In the genomic region with DNA sequence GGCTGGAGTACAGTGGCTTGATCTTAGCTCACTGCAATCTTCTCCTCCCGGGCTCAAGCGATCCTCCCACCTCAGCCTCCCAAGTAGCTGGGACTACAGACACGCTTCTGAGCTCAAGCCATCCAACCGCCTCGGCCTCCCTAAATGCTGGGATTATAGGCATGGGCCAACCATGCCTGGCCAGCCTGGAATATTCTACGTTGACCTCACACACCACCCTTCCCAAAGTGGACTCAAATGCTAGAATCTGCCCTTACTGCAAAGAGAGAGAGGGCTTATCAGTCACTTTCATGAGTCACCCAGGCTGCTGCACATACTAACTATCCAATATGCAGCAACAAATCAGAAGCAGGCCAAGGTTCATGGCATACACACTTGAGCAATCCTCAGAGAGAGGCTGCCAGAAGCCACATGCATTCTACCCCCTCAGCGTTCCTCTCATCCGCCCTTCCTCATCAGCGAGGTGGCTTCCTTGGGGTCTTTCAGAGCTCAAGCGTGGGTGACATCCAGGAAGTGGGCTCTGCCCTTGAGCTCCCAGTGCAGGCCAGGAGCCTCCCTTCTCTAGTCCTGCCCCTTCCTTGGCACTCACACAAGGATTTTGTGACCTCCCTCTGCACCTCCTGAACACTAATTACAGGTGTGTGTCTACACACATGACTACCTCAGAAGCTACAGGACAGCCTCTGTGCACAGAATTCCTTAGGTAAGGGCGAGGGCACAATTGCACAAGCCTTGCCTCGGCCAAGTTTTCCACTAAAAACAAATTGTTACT, we compare ENCODE assay signal across 1 cellular context.
TF ChIP-seq lines count a peak whose summit lies in the region.

No MANE protein-coding gene starts in this region.

TF ChIP-seq in K562, 482 proteins besides CTCF, POLR2A, EP300 and RAD21 (continued from another document and continues in another):
- TF ChIP-seq E2F1 (CRISPR knock-in tag; IDR thresholded peaks at IDR 0.05) (no peak), ZC3H11A (IDR thresholded peaks at IDR 0.05; ENCODE audit: low read depth, low read length) (no peak), ZNF778 (CRISPR knock-in tag; IDR thresholded peaks at IDR 0.05) (no peak), SP2 (IDR thresholded peaks at IDR 0.05; ENCODE audit: extremely low read depth, low read depth, low read length, poor library complexity, severe bottlenecking) (no peak), IRF2 (CRISPR knock-in tag; IDR thresholded peaks at IDR 0.05) (no peak), ZFP1 (CRISPR knock-in tag; IDR thresholded peaks at IDR 0.05) (no peak), YBX1 (IDR thresholded peaks at IDR 0.05) (no peak), SMAD1 (IDR thresholded peaks at IDR 0.05; ENCODE audit: low read depth, low read length, partially characterized antibody) (no peak), POLR2G (IDR thresholded peaks at IDR 0.05; ENCODE audit: low read depth, low read length) (no peak), ZNF699 (CRISPR knock-in tag; IDR thresholded peaks at IDR 0.05; ENCODE audit: insufficient replicate concordance) (no peak), ATF3 (IDR thresholded peaks at IDR 0.05) (peak; percentile 93), ATF3 (CRISPR knock-in tag; conservative IDR thresholded peaks at IDR 0.05) (peak; percentile 55; the same call in 1 of the 2 replicates), ZNF431 (CRISPR knock-in tag; IDR thresholded peaks at IDR 0.05) (no peak), NEUROD1 (IDR thresholded peaks at IDR 0.05; ENCODE audit: borderline replicate concordance, low read depth, low read length, partially characterized antibody) (peak; percentile 56), TAF1 (IDR thresholded peaks at IDR 0.05; ENCODE audit: control insufficient read depth, extremely low read depth, insufficient read depth, low read length, severe bottlenecking) (no peak), FOS (IDR thresholded peaks at IDR 0.05; ENCODE audit: extremely low read depth, insufficient read length) (peak; percentile 53), CBFA2T3 (IDR thresholded peaks at IDR 0.05) (peak; percentile 57), MAZ (CRISPR knock-in tag; conservative IDR thresholded peaks at IDR 0.05 in 1 of 2, IDR thresholded peaks at IDR 0.05 in 1 of 2) (no peak), PRMT5 (CRISPR knock-in tag; IDR thresholded peaks at IDR 0.05) (no peak), JUN (IDR thresholded peaks at IDR 0.05; ENCODE audit: borderline replicate concordance, low read depth, low read length) (peak; percentile 93), JUN (CRISPR knock-in tag; IDR thresholded peaks at IDR 0.05; ENCODE audit: borderline replicate concordance) (no peak), MAFG (tag; conservative IDR thresholded peaks at IDR 0.05) (0 out of 2 replicates have a peak, but pooled peaks have one; percentile 34), ZNF592 (IDR thresholded peaks at IDR 0.05) (no peak), ZNF717 (CRISPR knock-in tag; IDR thresholded peaks at IDR 0.05) (no peak), ZNF311 (CRISPR knock-in tag; IDR thresholded peaks at IDR 0.05) (no peak), ZBED1 (IDR thresholded peaks at IDR 0.05) (no peak), TEAD2 (tag; IDR thresholded peaks at IDR 0.05) (no peak), BHLHE40 (IDR thresholded peaks at IDR 0.05; ENCODE audit: low read length) (peak; percentile 40; the same call in 1 of the 2 replicates), RBM34 (IDR thresholded peaks at IDR 0.05; ENCODE audit: borderline replicate concordance, insufficient read depth, low read length) (no peak), KAT7 (CRISPR knock-in tag; IDR thresholded peaks at IDR 0.05; ENCODE audit: borderline replicate concordance) (no peak), HDAC8 (tag; IDR thresholded peaks at IDR 0.05) (no peak), TCF3 (CRISPR knock-in tag; IDR thresholded peaks at IDR 0.05) (0 out of 2 replicates have a peak, but pooled peaks have one; percentile 15), ZFPM2 (CRISPR knock-in tag; IDR thresholded peaks at IDR 0.05) (no peak), HMBOX1 (IDR thresholded peaks at IDR 0.05) (peak; percentile 80)
- TF ChIP-seq, protein P1, sequence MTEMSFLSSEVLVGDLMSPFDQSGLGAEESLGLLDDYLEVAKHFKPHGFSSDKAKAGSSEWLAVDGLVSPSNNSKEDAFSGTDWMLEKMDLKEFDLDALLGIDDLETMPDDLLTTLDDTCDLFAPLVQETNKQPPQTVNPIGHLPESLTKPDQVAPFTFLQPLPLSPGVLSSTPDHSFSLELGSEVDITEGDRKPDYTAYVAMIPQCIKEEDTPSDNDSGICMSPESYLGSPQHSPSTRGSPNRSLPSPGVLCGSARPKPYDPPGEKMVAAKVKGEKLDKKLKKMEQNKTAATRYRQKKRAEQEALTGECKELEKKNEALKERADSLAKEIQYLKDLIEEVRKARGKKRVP (CRISPR knock-in tag; IDR thresholded peaks at IDR 0.05), result no peak
- TF ChIP-seq, protein P2, sequence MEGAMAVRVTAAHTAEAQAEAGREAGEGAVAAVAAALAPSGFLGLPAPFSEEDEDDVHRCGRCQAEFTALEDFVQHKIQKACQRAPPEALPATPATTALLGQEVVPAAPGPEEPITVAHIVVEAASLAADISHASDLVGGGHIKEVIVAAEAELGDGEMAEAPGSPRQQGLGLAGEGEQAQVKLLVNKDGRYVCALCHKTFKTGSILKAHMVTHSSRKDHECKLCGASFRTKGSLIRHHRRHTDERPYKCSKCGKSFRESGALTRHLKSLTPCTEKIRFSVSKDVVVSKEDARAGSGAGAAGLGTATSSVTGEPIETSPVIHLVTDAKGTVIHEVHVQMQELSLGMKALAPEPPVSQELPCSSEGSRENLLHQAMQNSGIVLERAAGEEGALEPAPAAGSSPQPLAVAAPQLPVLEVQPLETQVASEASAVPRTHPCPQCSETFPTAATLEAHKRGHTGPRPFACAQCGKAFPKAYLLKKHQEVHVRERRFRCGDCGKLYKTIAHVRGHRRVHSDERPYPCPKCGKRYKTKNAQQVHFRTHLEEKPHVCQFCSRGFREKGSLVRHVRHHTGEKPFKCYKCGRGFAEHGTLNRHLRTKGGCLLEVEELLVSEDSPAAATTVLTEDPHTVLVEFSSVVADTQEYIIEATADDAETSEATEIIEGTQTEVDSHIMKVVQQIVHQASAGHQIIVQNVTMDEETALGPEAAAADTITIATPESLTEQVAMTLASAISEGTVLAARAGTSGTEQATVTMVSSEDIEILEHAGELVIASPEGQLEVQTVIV (CRISPR knock-in tag; IDR thresholded peaks at IDR 0.05; ENCODE audit: borderline replicate concordance), result no peak
- TF ChIP-seq, protein P3, sequence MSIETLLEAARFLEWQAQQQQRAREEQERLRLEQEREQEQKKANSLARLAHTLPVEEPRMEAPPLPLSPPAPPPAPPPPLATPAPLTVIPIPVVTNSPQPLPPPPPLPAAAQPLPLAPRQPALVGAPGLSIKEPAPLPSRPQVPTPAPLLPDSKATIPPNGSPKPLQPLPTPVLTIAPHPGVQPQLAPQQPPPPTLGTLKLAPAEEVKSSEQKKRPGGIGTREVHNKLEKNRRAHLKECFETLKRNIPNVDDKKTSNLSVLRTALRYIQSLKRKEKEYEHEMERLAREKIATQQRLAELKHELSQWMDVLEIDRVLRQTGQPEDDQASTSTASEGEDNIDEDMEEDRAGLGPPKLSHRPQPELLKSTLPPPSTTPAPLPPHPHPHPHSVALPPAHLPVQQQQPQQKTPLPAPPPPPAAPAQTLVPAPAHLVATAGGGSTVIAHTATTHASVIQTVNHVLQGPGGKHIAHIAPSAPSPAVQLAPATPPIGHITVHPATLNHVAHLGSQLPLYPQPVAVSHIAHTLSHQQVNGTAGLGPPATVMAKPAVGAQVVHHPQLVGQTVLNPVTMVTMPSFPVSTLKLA (conservative IDR thresholded peaks at IDR 0.05), result no peak
- TF ChIP-seq, protein P4, sequence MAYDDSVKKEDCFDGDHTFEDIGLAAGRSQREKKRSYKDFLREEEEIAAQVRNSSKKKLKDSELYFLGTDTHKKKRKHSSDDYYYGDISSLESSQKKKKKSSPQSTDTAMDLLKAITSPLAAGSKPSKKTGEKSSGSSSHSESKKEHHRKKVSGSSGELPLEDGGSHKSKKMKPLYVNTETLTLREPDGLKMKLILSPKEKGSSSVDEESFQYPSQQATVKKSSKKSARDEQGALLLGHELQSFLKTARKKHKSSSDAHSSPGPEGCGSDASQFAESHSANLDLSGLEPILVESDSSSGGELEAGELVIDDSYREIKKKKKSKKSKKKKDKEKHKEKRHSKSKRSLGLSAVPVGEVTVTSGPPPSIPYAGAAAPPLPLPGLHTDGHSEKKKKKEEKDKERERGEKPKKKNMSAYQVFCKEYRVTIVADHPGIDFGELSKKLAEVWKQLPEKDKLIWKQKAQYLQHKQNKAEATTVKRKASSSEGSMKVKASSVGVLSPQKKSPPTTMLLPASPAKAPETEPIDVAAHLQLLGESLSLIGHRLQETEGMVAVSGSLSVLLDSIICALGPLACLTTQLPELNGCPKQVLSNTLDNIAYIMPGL (CRISPR knock-in tag; IDR thresholded peaks at IDR 0.05), result no peak
- TF ChIP-seq, protein P5, sequence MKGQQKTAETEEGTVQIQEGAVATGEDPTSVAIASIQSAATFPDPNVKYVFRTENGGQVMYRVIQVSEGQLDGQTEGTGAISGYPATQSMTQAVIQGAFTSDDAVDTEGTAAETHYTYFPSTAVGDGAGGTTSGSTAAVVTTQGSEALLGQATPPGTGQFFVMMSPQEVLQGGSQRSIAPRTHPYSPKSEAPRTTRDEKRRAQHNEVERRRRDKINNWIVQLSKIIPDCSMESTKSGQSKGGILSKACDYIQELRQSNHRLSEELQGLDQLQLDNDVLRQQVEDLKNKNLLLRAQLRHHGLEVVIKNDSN (CRISPR knock-in tag; IDR thresholded peaks at IDR 0.05), result no peak
- TF ChIP-seq, protein P6, sequence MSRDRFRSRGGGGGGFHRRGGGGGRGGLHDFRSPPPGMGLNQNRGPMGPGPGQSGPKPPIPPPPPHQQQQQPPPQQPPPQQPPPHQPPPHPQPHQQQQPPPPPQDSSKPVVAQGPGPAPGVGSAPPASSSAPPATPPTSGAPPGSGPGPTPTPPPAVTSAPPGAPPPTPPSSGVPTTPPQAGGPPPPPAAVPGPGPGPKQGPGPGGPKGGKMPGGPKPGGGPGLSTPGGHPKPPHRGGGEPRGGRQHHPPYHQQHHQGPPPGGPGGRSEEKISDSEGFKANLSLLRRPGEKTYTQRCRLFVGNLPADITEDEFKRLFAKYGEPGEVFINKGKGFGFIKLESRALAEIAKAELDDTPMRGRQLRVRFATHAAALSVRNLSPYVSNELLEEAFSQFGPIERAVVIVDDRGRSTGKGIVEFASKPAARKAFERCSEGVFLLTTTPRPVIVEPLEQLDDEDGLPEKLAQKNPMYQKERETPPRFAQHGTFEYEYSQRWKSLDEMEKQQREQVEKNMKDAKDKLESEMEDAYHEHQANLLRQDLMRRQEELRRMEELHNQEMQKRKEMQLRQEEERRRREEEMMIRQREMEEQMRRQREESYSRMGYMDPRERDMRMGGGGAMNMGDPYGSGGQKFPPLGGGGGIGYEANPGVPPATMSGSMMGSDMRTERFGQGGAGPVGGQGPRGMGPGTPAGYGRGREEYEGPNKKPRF (IDR thresholded peaks at IDR 0.05; ENCODE audit: low read depth, low read length), result no peak
- TF ChIP-seq, protein P7, sequence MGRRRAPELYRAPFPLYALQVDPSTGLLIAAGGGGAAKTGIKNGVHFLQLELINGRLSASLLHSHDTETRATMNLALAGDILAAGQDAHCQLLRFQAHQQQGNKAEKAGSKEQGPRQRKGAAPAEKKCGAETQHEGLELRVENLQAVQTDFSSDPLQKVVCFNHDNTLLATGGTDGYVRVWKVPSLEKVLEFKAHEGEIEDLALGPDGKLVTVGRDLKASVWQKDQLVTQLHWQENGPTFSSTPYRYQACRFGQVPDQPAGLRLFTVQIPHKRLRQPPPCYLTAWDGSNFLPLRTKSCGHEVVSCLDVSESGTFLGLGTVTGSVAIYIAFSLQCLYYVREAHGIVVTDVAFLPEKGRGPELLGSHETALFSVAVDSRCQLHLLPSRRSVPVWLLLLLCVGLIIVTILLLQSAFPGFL (CRISPR knock-in tag; IDR thresholded peaks at IDR 0.05), result no peak
